ENCODE assay signal across 8 cellular contexts in the genomic region with DNA sequence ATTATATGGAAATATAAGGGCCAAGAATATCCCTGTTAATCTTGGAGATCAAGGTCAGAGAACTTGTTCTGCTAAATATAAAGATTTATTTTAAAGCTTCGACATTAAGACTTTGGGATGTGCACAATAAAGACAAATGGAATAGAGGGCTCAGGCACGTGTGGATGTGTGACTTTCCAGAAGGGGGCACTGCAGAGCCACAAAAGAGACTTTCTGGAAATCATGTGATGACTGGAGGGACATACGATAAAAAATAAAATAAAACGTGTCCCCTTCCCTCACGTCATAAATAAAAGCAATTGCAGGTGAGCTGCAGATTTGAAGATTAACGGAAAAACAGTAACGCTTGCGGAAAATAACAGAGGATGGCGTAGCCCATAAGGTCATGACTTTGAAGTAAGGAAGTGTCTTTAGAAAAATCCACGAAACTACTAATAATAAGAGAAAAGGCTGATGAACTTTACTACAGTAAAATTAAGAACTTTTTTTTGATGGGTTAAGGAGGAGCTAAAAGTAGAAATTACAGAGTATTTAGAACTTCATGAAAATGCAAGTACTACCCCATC. TPM values are rescaled to one million over a fixed set of nuclear protein-coding genes. Genes with fewer than 3 reads are reported as not detected.
DNase-seq lines count a peak whose midpoint lies in the region; ATAC-seq and TF ChIP-seq lines count a peak whose summit lies in the region.

No MANE protein-coding gene starts in this region.

- intact Hi-C loops in activated T-helper 1 cell treated with anti-CD3 and anti-CD28 coated beads, Interleukin-12 subunit alpha, Interleukin-12 subunit beta, Interleukin-2, Interleukin-4 antibody, amounts not matched to agents 30 ng/mL and 10 ng/mL and 1 ng/mL, durations not matched to agents 14 hours and 24 hours and 36 hours (cut with micrococcal nuclease) = loop anchor here (1.0 kb wide), 1 partner anchor 326 kb away; no protein-coding TSS in a partner anchor
- intact Hi-C loops in spleen (cut with DNase I; ENCODE audit: low total_unique reads) = no loop called here

- no peaks in the 10 kb centered on the region for H3K36me3 Mint-ChIP-seq in activated T-helper 1 cell treated with anti-CD3 and anti-CD28 coated beads, Interleukin-12 subunit alpha, Interleukin-12 subunit beta, Interleukin-2, Interleukin-4 antibody, amounts not matched to agents 30 ng/mL and 10 ng/mL and 1 ng/mL, durations not matched to agents 14 hours and 24 hours and 36 hours (ENCODE audit: low read depth)

- peak in 10 of 11 experiments; percentile 40 to 80 (median 60) for TF ChIP-seq CTCF in spleen (IDR thresholded peaks at IDR 0.05 in 8 of 11, conservative IDR thresholded peaks at IDR 0.05 in 3 of 11)

- no peak overlapping the region for H3K4me3 Mint-ChIP-seq in activated T-helper 1 cell treated with anti-CD3 and anti-CD28 coated beads, Interleukin-12 subunit alpha, Interleukin-12 subunit beta, Interleukin-2, Interleukin-4 antibody, amounts not matched to agents 30 ng/mL and 10 ng/mL and 1 ng/mL, durations not matched to agents 14 hours and 24 hours and 36 hours

- peaks cover 0 to 8% (median 2%) of the 10 kb centered on the region in 6 donors for H3K4me1 ChIP-seq in spleen

- DNase-seq in NCI-H446 (lab: John Stamatoyannopoulos, UW) = peak; percentile 20 to 60
- no peak for DNase-seq in NCI-H446 treated with DMSO at 0.1 percent for 48 hours (lab: John Stamatoyannopoulos, UW)
- DNase-seq in NCI-H774 (lab: John Stamatoyannopoulos, UW) = peak; percentile 38
- peak; percentile 28 for DNase-seq in activated T-helper 1 cell treated with anti-CD3 and anti-CD28 coated beads, Interleukin-12 subunit alpha, Interleukin-12 subunit beta, Interleukin-2, Interleukin-4 antibody, amounts not matched to agents 30 ng/mL and 10 ng/mL and 1 ng/mL, durations not matched to agents 14 hours and 24 hours and 36 hours (ENCODE audit: low spot score)
- DNase-seq in glomerular visceral epithelial cell (ENCODE audit: extremely low spot score) = peak; percentile 22
- peak; percentile 30 for DNase-seq in spleen

- no peaks in the 10 kb centered on the region for H3K27me3 ChIP-seq in spleen (replicated peaks in 1 of 7)

- H3K9me3 ChIP-seq in spleen = no peaks in the 10 kb centered on the region

- no peak overlapping the region for H3K4me3 ChIP-seq in spleen

- no peak overlapping the region for H3K27ac Mint-ChIP-seq in activated T-helper 1 cell treated with anti-CD3 and anti-CD28 coated beads, Interleukin-12 subunit alpha, Interleukin-12 subunit beta, Interleukin-2, Interleukin-4 antibody, amounts not matched to agents 30 ng/mL and 10 ng/mL and 1 ng/mL, durations not matched to agents 14 hours and 24 hours and 36 hours

- no peaks in the 10 kb centered on the region for H3K36me3 ChIP-seq in spleen

- ATAC-seq in GM21447 (IDR thresholded peaks at IDR 0.05; ENCODE audit: unreplicated experiment) = no peak
- no peak for ATAC-seq in GM19395 (IDR thresholded peaks at IDR 0.05; ENCODE audit: unreplicated experiment)

- H3K27ac ChIP-seq in spleen = no peak overlapping the region

- TF ChIP-seq POLR2A in spleen (IDR thresholded peaks at IDR 0.05) = no peak

- WGBS in spleen, 5 donors = 41 to 45% (median 43%) methylated on average over 10 of the region's 10 CpGs

- no peaks in the 10 kb centered on the region for H3K9me3 Mint-ChIP-seq in activated T-helper 1 cell treated with anti-CD3 and anti-CD28 coated beads, Interleukin-12 subunit alpha, Interleukin-12 subunit beta, Interleukin-2, Interleukin-4 antibody, amounts not matched to agents 30 ng/mL and 10 ng/mL and 1 ng/mL, durations not matched to agents 14 hours and 24 hours and 36 hours

- H3K4me1 Mint-ChIP-seq in activated T-helper 1 cell treated with anti-CD3 and anti-CD28 coated beads, Interleukin-12 subunit alpha, Interleukin-12 subunit beta, Interleukin-2, Interleukin-4 antibody, amounts not matched to agents 30 ng/mL and 10 ng/mL and 1 ng/mL, durations not matched to agents 14 hours and 24 hours and 36 hours (ENCODE audit: low read depth) = peaks cover 5% of the 10 kb centered on the region

- H3K27me3 Mint-ChIP-seq in activated T-helper 1 cell treated with anti-CD3 and anti-CD28 coated beads, Interleukin-12 subunit alpha, Interleukin-12 subunit beta, Interleukin-2, Interleukin-4 antibody, amounts not matched to agents 30 ng/mL and 10 ng/mL and 1 ng/mL, durations not matched to agents 14 hours and 24 hours and 36 hours (ENCODE audit: insufficient read depth) = peaks cover 9% of the 10 kb centered on the region

RNA-seq across cellular contexts. Expression of a gene that starts 9.4 kb away (rescaled TPM):
- total RNA-seq in activated T-helper 1 cell treated with anti-CD3 and anti-CD28 coated beads, Interleukin-12 subunit alpha, Interleukin-12 subunit beta, Interleukin-2, Interleukin-4 antibody, amounts not matched to agents 30 ng/mL and 10 ng/mL and 1 ng/mL, durations not matched to agents 14 hours and 24 hours and 36 hours = 46.1 and 46.6 TPM in 2 replicates
- 100 to 1,000 TPM in 3 of 7 donors, 10 to 100 TPM in 4; 54.7 to 148 (median 99.4) TPM for total RNA-seq in spleen
- polyA plus RNA-seq in spleen = 100 to 1,000 TPM in 1 of 3 donors, 10 to 100 TPM in 2; 25.0 to 101 (median 43.6) TPM

RNA-seq across cellular contexts. Expression of a gene that starts 41.2 kb away (rescaled TPM):
- total RNA-seq in activated T-helper 1 cell treated with anti-CD3 and anti-CD28 coated beads, Interleukin-12 subunit alpha, Interleukin-12 subunit beta, Interleukin-2, Interleukin-4 antibody, amounts not matched to agents 30 ng/mL and 10 ng/mL and 1 ng/mL, durations not matched to agents 14 hours and 24 hours and 36 hours = not detected in 2 replicates
- 100 to 1,000 TPM in 1 of 7 donors, 10 to 100 TPM in 6; 26.5 to 101 (median 69.9) TPM for total RNA-seq in spleen
- polyA plus RNA-seq in spleen = 10 to 100 TPM; 14.7 to 29.1 (median 25.3) TPM

RNA-seq across cellular contexts. Expression of a gene that starts 55.6 kb away (rescaled TPM):
- 54.7 and 57.3 TPM in 2 replicates for total RNA-seq in activated T-helper 1 cell treated with anti-CD3 and anti-CD28 coated beads, Interleukin-12 subunit alpha, Interleukin-12 subunit beta, Interleukin-2, Interleukin-4 antibody, amounts not matched to agents 30 ng/mL and 10 ng/mL and 1 ng/mL, durations not matched to agents 14 hours and 24 hours and 36 hours
- 10 to 100 TPM; 48.1 to 76.6 (median 61.2) TPM for total RNA-seq in spleen
- polyA plus RNA-seq in spleen = 10 to 100 TPM; 11.2 to 22.1 (median 12.3) TPM

Comparison
In these comparisons a context has a peak if more than half of its experiments do, and no peak if none do; other contexts are left out.
1. RNA of a gene that starts 41.2 kb away (total RNA-seq): 26.5 to 101 TPM in spleen; not detected in activated T-helper 1 cell treated with anti-CD3 and anti-CD28 coated beads, Interleukin-12 subunit alpha, Interleukin-12 subunit beta, Interleukin-2, Interleukin-4 antibody, amounts not matched to agents 30 ng/mL and 10 ng/mL and 1 ng/mL, durations not matched to agents 14 hours and 24 hours and 36 hours; every median in the first group is over 10 times any median in the second.